ENCODE assay signal across 15 cellular contexts in genomic region chr3:20128378-20128777, GRCh38. TPM values are rescaled to one million over a fixed set of nuclear protein-coding genes. Genes with fewer than 3 reads are reported as not detected.
DNase-seq lines count a peak whose midpoint lies in the region; ATAC-seq, FAIRE-seq and TF ChIP-seq lines count a peak whose summit lies in the region.
"Had no signal": no experiment of that assay in that cellular context is flagged by ENCODE, and none has a peak within 500 bp of the region (broad histone marks: within the 10 kb centered on the region; RNA-seq: fewer than 3 reads in every experiment).

No MANE protein-coding gene starts in this region.

- H3K27me3 Mint-ChIP-seq in activated CD8-positive, alpha-beta T cell treated with anti-CD3 and anti-CD28 coated beads, Interleukin-2, amount 10 ng/mL, durations not matched to agents 7 days and 5 days (ENCODE audit: low read depth), result no peaks in the 10 kb centered on the region
- no peaks in the 10 kb centered on the region for H3K27me3 Mint-ChIP-seq in activated CD8-positive, alpha-beta T cell treated with anti-CD3 and anti-CD28 coated beads for 36 hours
- H3K27me3 Mint-ChIP-seq in activated B cell treated with CpG ODN at 0.5 μM for 24 hours (no peaks in the 10 kb centered on the region), memory B cell (no peaks in the 10 kb centered on the region)
- H3K27me3 Mint-ChIP-seq: CD8-positive, alpha-beta memory T cell had no signal

- TF ChIP-seq CTCF in activated CD8-positive, alpha-beta T cell treated with anti-CD3 and anti-CD28 coated beads for 36 hours (IDR thresholded peaks at IDR 0.05), result no peak
- TF ChIP-seq CTCF in activated B cell treated with CpG ODN at 0.5 μM for 24 hours (IDR thresholded peaks at IDR 0.05) (no peak), adrenal gland (IDR thresholded peaks at IDR 0.05) (no peak), pancreas (IDR thresholded peaks at IDR 0.05) (no peak)

- H3K4me3 Mint-ChIP-seq in activated CD8-positive, alpha-beta T cell treated with anti-CD3 and anti-CD28 coated beads, Interleukin-2, amount 10 ng/mL, durations not matched to agents 7 days and 5 days, result no peak overlapping the region
- no peak overlapping the region for H3K4me3 Mint-ChIP-seq in activated CD8-positive, alpha-beta T cell treated with anti-CD3 and anti-CD28 coated beads for 36 hours
- H3K4me3 Mint-ChIP-seq in activated B cell treated with CpG ODN at 0.5 μM for 24 hours (no peak overlapping the region), memory B cell (no peak overlapping the region)
- H3K4me3 Mint-ChIP-seq: CD8-positive, alpha-beta memory T cell; HFFc6 had no signal

- H3K9me3 ChIP-seq in adrenal gland (replicated peaks in 1 of 3), result no peaks in the 10 kb centered on the region
- H3K9me3 ChIP-seq in pancreas, result no peaks in the 10 kb centered on the region
- H3K9me3 ChIP-seq: BLaER1, Caco-2 had no signal

- ATAC-seq in activated CD8-positive, alpha-beta T cell treated with anti-CD3 and anti-CD28 coated beads, Interleukin-2, amount 10 ng/mL, durations not matched to agents 7 days and 5 days, result no peak
- no peak for ATAC-seq in activated CD8-positive, alpha-beta T cell treated with anti-CD3 and anti-CD28 coated beads for 36 hours
- ATAC-seq in activated B cell treated with CpG ODN at 0.5 μM for 24 hours (ENCODE audit: low read depth) (no peak), memory B cell (ENCODE audit: low read depth) (no peak), HG03571 (IDR thresholded peaks at IDR 0.05; ENCODE audit: unreplicated experiment) (no peak), pancreas (no peak)

- peaks cover 73% of the 10 kb centered on the region for H3K36me3 Mint-ChIP-seq in activated CD8-positive, alpha-beta T cell treated with anti-CD3 and anti-CD28 coated beads, Interleukin-2, amount 10 ng/mL, durations not matched to agents 7 days and 5 days (ENCODE audit: low read depth)
- H3K36me3 Mint-ChIP-seq in activated CD8-positive, alpha-beta T cell treated with anti-CD3 and anti-CD28 coated beads for 36 hours (ENCODE audit: low read depth), result peaks cover 29% of the 10 kb centered on the region
- H3K36me3 Mint-ChIP-seq in activated B cell treated with CpG ODN at 0.5 μM for 24 hours (ENCODE audit: low read depth), result peaks cover 37% of the 10 kb centered on the region
- peaks cover 28% of the 10 kb centered on the region for H3K36me3 Mint-ChIP-seq in memory B cell

- H3K27me3 ChIP-seq in adrenal gland (no peaks in the 10 kb centered on the region), pancreas (no peaks in the 10 kb centered on the region)
- H3K27me3 ChIP-seq: BLaER1 had no signal

- H3K4me3 ChIP-seq in adrenal gland, result no peak overlapping the region
- no peak overlapping the region for H3K4me3 ChIP-seq in pancreas
- H3K4me3 ChIP-seq: BLaER1 had no signal

- no peaks in the 10 kb centered on the region for H3K9me3 Mint-ChIP-seq in activated CD8-positive, alpha-beta T cell treated with anti-CD3 and anti-CD28 coated beads, Interleukin-2, amount 10 ng/mL, durations not matched to agents 7 days and 5 days (ENCODE audit: insufficient read depth)
- no peaks in the 10 kb centered on the region for H3K9me3 Mint-ChIP-seq in activated CD8-positive, alpha-beta T cell treated with anti-CD3 and anti-CD28 coated beads for 36 hours
- H3K9me3 Mint-ChIP-seq in activated B cell treated with CpG ODN at 0.5 μM for 24 hours, result no peaks in the 10 kb centered on the region
- no peaks in the 10 kb centered on the region for H3K9me3 Mint-ChIP-seq in memory B cell
- H3K9me3 Mint-ChIP-seq: CD8-positive, alpha-beta memory T cell; HFFc6 had no signal

- WGBS in adrenal gland, 4 donors, result 64 to 72% (median 69%) methylated on average over 2 of the region's 2 CpGs
- WGBS in pancreas, 2 donors, result 80 to 91% methylated on average over 2 of the region's 2 CpGs

- H3K4me1 ChIP-seq in adrenal gland (replicated peaks in 1 of 2) (no peaks in the 10 kb centered on the region), pancreas (no peaks in the 10 kb centered on the region)
- H3K4me1 ChIP-seq: Caco-2 had no signal

- FAIRE-seq in pancreas (lab: Jason Lieb, UNC), result no peak

- peak overlapping the region; percentile 13 for H3K27ac Mint-ChIP-seq in activated CD8-positive, alpha-beta T cell treated with anti-CD3 and anti-CD28 coated beads, Interleukin-2, amount 10 ng/mL, durations not matched to agents 7 days and 5 days
- H3K27ac Mint-ChIP-seq in activated CD8-positive, alpha-beta T cell treated with anti-CD3 and anti-CD28 coated beads for 36 hours, result no peak overlapping the region
- peak overlapping the region; percentile 57 for H3K27ac Mint-ChIP-seq in activated B cell treated with CpG ODN at 0.5 μM for 24 hours
- peak overlapping the region; percentile 98 for H3K27ac Mint-ChIP-seq in memory B cell
- H3K27ac Mint-ChIP-seq: HFFc6 had no signal

- H3K27ac ChIP-seq in adrenal gland (no peak overlapping the region), pancreas (no peak overlapping the region)
- H3K27ac ChIP-seq: 22Rv1, BLaER1, HL-60 had no signal

- H3K36me3 ChIP-seq in adrenal gland (replicated peaks in 1 of 2) (no peaks in the 10 kb centered on the region), pancreas (peaks cover 0 to 12% (median 0%) of the 10 kb centered on the region in 3 donors)

- peaks cover 18% of the 10 kb centered on the region for H3K4me1 Mint-ChIP-seq in activated CD8-positive, alpha-beta T cell treated with anti-CD3 and anti-CD28 coated beads, Interleukin-2, amount 10 ng/mL, durations not matched to agents 7 days and 5 days (ENCODE audit: low read depth)
- H3K4me1 Mint-ChIP-seq in activated CD8-positive, alpha-beta T cell treated with anti-CD3 and anti-CD28 coated beads for 36 hours (ENCODE audit: low read depth), result no peaks in the 10 kb centered on the region
- H3K4me1 Mint-ChIP-seq in activated B cell treated with CpG ODN at 0.5 μM for 24 hours, result peaks cover 38% of the 10 kb centered on the region
- peaks cover 17% of the 10 kb centered on the region for H3K4me1 Mint-ChIP-seq in memory B cell

- POLR2A ChIA-PET in activated CD8-positive, alpha-beta T cell treated with anti-CD3 and anti-CD28 coated beads, Interleukin-2, amount 10 ng/mL, durations not matched to agents 7 days and 5 days (lab: Charles Lee), result no interaction called here
- POLR2A ChIA-PET in activated CD8-positive, alpha-beta T cell treated with anti-CD3 and anti-CD28 coated beads for 36 hours (lab: Charles Lee), result no interaction called here
- POLR2A ChIA-PET in activated B cell treated with CpG ODN at 0.5 μM for 24 hours (lab: Charles Lee), result interaction anchor here (1.5 kb wide), 1 partner anchor 32 kb away, joined by 4 read pairs; no protein-coding TSS in a partner anchor

- CTCF ChIA-PET in activated CD8-positive, alpha-beta T cell treated with anti-CD3 and anti-CD28 coated beads, Interleukin-2, amount 10 ng/mL, durations not matched to agents 7 days and 5 days (lab: Charles Lee), result no interaction called here
- CTCF ChIA-PET in activated CD8-positive, alpha-beta T cell treated with anti-CD3 and anti-CD28 coated beads for 36 hours (lab: Charles Lee), result no interaction called here
- CTCF ChIA-PET in activated B cell treated with CpG ODN at 0.5 μM for 24 hours (lab: Charles Lee), result no interaction called here

- intact Hi-C loops in activated CD8-positive, alpha-beta T cell treated with anti-CD3 and anti-CD28 coated beads for 36 hours (cut with micrococcal nuclease), result no loop called here
- intact Hi-C loops in activated B cell treated with CpG ODN at 0.5 μM for 24 hours (cut with micrococcal nuclease) (loop anchor here (5.0 kb wide), 1 partner anchor 781 kb away; no protein-coding TSS in a partner anchor), adrenal gland (cut with DNase I) (no loop called here), pancreas (cut with DNase I) (no loop called here)

- TF ChIP-seq POLR2A in adrenal gland (IDR thresholded peaks at IDR 0.05), result no peak

- DNase-seq in activated CD8-positive, alpha-beta T cell treated with anti-CD3 and anti-CD28 coated beads, Interleukin-2, amount 10 ng/mL, durations not matched to agents 7 days and 5 days, result no peak
- no peak for DNase-seq in activated CD8-positive, alpha-beta T cell treated with anti-CD3 and anti-CD28 coated beads for 36 hours
- DNase-seq in activated B cell treated with CpG ODN at 0.5 μM for 24 hours (no peak), memory B cell (ENCODE audit: low spot score in 2 of 2) (no peak), adrenal gland (no peak), pancreas (no peak)
- DNase-seq: Caco-2; CD8-positive, alpha-beta memory T cell; DMS53; HCEC 1CT; HFFc6 had no signal

RNA-seq across cellular contexts. Expression of gene SGO1, which starts 57.6 kb away (rescaled TPM):
- total RNA-seq in activated CD8-positive, alpha-beta T cell treated with anti-CD3 and anti-CD28 coated beads, Interleukin-2, amount 10 ng/mL, durations not matched to agents 7 days and 5 days, result 10 to 100 TPM; 43.6 to 43.7 TPM
- total RNA-seq in activated CD8-positive, alpha-beta T cell treated with anti-CD3 and anti-CD28 coated beads for 36 hours, result 10 to 100 TPM; 25.6 to 26.5 TPM
- total RNA-seq in activated B cell treated with CpG ODN at 0.5 μM for 24 hours (5.9 and 7.2 TPM in 2 replicates), adrenal gland (under 1 TPM in 6 of 8 donors, not detected in 2; 0.41 to 0.97 (median 0.56) TPM), pancreas (under 1 TPM in 4 of 6 donors, not detected in 2; 0.14 to 0.69 (median 0.29) TPM)
- polyA plus RNA-seq in adrenal gland (under 1 TPM; 0.13 to 0.86 (median 0.16) TPM), pancreas (under 1 TPM; 0.09 to 0.11 TPM)
